1 cellular context compared by ENCODE assay signal in genomic region chr10:7932301-7933036, GRCh38.
TF ChIP-seq lines count a peak whose summit lies in the region.

No MANE protein-coding gene starts in this region.

TF ChIP-seq in HepG2, 621 proteins besides CTCF, POLR2A, EP300 and RAD21 (continued from another document and continues in another):
- TF ChIP-seq ZNF414 (CRISPR knock-in tag; IDR thresholded peaks at IDR 0.05) (0 out of 2 replicates have a peak, but pooled peaks have one; percentile 40), MXD4 (CRISPR knock-in tag; IDR thresholded peaks at IDR 0.05) (peak; percentile 59), E2F5 (CRISPR knock-in tag; conservative IDR thresholded peaks at IDR 0.05) (no peak), ZNF878 (CRISPR knock-in tag; IDR thresholded peaks at IDR 0.05) (peak; percentile 71; the same call in 1 of the 2 replicates), NCOA2 (CRISPR knock-in tag; IDR thresholded peaks at IDR 0.05) (peak; percentile 89), SP5 (CRISPR knock-in tag; IDR thresholded peaks at IDR 0.05; ENCODE audit: borderline replicate concordance, low read depth) (peak; percentile 98), ARID3A (IDR thresholded peaks at IDR 0.05; ENCODE audit: low read depth, low read length) (peak; percentile 68; the same call in 1 of the 2 replicates), ZNF770 (CRISPR knock-in tag; IDR thresholded peaks at IDR 0.05) (peak; percentile 50; the same call in 1 of the 2 replicates), ARID5B (CRISPR knock-in tag; IDR thresholded peaks at IDR 0.05) (peak; percentile 97), GATAD1 (CRISPR knock-in tag; IDR thresholded peaks at IDR 0.05) (peak; percentile 60), ERF (CRISPR knock-in tag; IDR thresholded peaks at IDR 0.05) (peak; percentile 62), HNF1A (IDR thresholded peaks at IDR 0.05; ENCODE audit: low read depth) (peak; percentile 63), HNF1A (CRISPR knock-in tag; IDR thresholded peaks at IDR 0.05; ENCODE audit: borderline replicate concordance) (peak; percentile 61; the same call in 1 of the 2 replicates), ZBTB7B (CRISPR knock-in tag; IDR thresholded peaks at IDR 0.05) (peak; percentile 56; the same call in 1 of the 2 replicates), PAXIP1 (CRISPR knock-in tag; conservative IDR thresholded peaks at IDR 0.05) (peak; percentile 96), ZNF160 (CRISPR knock-in tag; IDR thresholded peaks at IDR 0.05) (no peak), GTF3A (CRISPR knock-in tag; conservative IDR thresholded peaks at IDR 0.05) (no peak), ETV5 (CRISPR knock-in tag; IDR thresholded peaks at IDR 0.05; ENCODE audit: borderline replicate concordance) (peak; percentile 99), TGIF2 (CRISPR knock-in tag; IDR thresholded peaks at IDR 0.05) (peak; percentile 77; the same call in 1 of the 2 replicates), SNAPC4 (CRISPR knock-in tag; IDR thresholded peaks at IDR 0.05) (0 out of 2 replicates have a peak, but pooled peaks have one; percentile 45), HOXA9 (CRISPR knock-in tag; IDR thresholded peaks at IDR 0.05; ENCODE audit: borderline replicate concordance) (peak; percentile 61; the same call in 1 of the 2 replicates), ZNF749 (CRISPR knock-in tag; IDR thresholded peaks at IDR 0.05; ENCODE audit: borderline replicate concordance) (no peak), NR2F1 (CRISPR knock-in tag; IDR thresholded peaks at IDR 0.05) (peak; percentile 71 to 82; a peak in 3 of 4 replicates), TRIM24 (CRISPR knock-in tag; IDR thresholded peaks at IDR 0.05) (0 out of 2 replicates have a peak, but pooled peaks have one; percentile 64), FOXK2 (IDR thresholded peaks at IDR 0.05) (peak; percentile 81), TFDP2 (CRISPR knock-in tag; IDR thresholded peaks at IDR 0.05) (peak; percentile 60)
